ENCODE assay signal across 10 cellular contexts in genomic region chr7:44289341-44290249, GRCh38. TPM values are rescaled to one million over a fixed set of nuclear protein-coding genes. Genes with fewer than 3 reads are reported as not detected.
DNase-seq lines count a peak whose midpoint lies in the region; ATAC-seq and TF ChIP-seq lines count a peak whose summit lies in the region.
"Had no signal": no experiment of that assay in that cellular context is flagged by ENCODE, and none has a peak within 500 bp of the region (broad histone marks: within the 10 kb centered on the region; RNA-seq: fewer than 3 reads in every experiment).

No MANE protein-coding gene starts in this region.

- no peak for TF ChIP-seq EP300 in sigmoid colon (IDR thresholded peaks at IDR 0.05)

- H3K36me3 ChIP-seq in H7 (replicated peaks; ENCODE audit: control insufficient read depth, insufficient read depth, low read length) (no peaks in the 10 kb centered on the region), sigmoid colon (no peaks in the 10 kb centered on the region), MG63 (no peaks in the 10 kb centered on the region)

- no peaks in the 10 kb centered on the region for H3K36me3 Mint-ChIP-seq in activated B cell treated with CpG ODN at 0.5 μM for 24 hours (ENCODE audit: low read depth)

- ATAC-seq in activated B cell treated with CpG ODN at 0.5 μM for 24 hours (ENCODE audit: low read depth) = no peak
- ATAC-seq in left ventricle myocardium superior = peak; percentile 8

- intact Hi-C loops in activated B cell treated with CpG ODN at 0.5 μM for 24 hours (cut with micrococcal nuclease) (no loop called here), left ventricle myocardium superior (cut with micrococcal nuclease) (no loop called here), sigmoid colon (cut with DNase I) (no loop called here)

- 83 to 90% methylated on average over 24 of the region's 24 CpGs for WGBS in sigmoid colon, 2 donors

- H3K4me1 Mint-ChIP-seq in activated B cell treated with CpG ODN at 0.5 μM for 24 hours = peaks cover 8% of the 10 kb centered on the region

- DNase-seq in H7 (peak; percentile 43), activated B cell treated with CpG ODN at 0.5 μM for 24 hours (peak; percentile 6), left ventricle myocardium superior (peak; percentile 49), sigmoid colon (peak; percentile 46), Ammon's horn (ENCODE audit: low spot score) (no peak), NCI-H2029 treated with DMSO at 0.1 percent for 48 hours (lab: John Stamatoyannopoulos, UW) (no peak), MG63 (no peak)
- DNase-seq: NCI-H1092 treated with DMSO at 0.1 percent for 48 hours, NCI-H510A treated with DMSO at 0.1 percent for 48 hours, T-helper 9 cell had no signal

- H3K4me1 ChIP-seq in sigmoid colon = no peaks in the 10 kb centered on the region

- H3K27me3 ChIP-seq in H7 (ENCODE audit: control insufficient read depth, insufficient read depth, low read length) = no peaks in the 10 kb centered on the region; the same call in none of the 2 replicates
- H3K27me3 ChIP-seq in sigmoid colon = peaks cover 0 to 14% (median 0%) of the 10 kb centered on the region in 3 donors
- H3K27me3 ChIP-seq in MG63 = no peaks in the 10 kb centered on the region

- POLR2A ChIA-PET in activated B cell treated with CpG ODN at 0.5 μM for 24 hours (lab: Charles Lee) = no interaction called here

- H3K27me3 Mint-ChIP-seq in activated B cell treated with CpG ODN at 0.5 μM for 24 hours = peaks cover 29% of the 10 kb centered on the region

- TF ChIP-seq CTCF in activated B cell treated with CpG ODN at 0.5 μM for 24 hours (IDR thresholded peaks at IDR 0.05) (no peak), sigmoid colon (IDR thresholded peaks at IDR 0.05) (no peak)

- H3K9me3 ChIP-seq in sigmoid colon (no peaks in the 10 kb centered on the region), MG63 (no peaks in the 10 kb centered on the region)

- no peak overlapping the region for H3K4me3 ChIP-seq in H7 (ENCODE audit: insufficient read depth, low read depth, low read length)
- no peak overlapping the region for H3K4me3 ChIP-seq in sigmoid colon
- H3K4me3 ChIP-seq in MG63 = no peak overlapping the region

- no peak overlapping the region for H3K4me3 Mint-ChIP-seq in activated B cell treated with CpG ODN at 0.5 μM for 24 hours

- H3K27ac ChIP-seq in sigmoid colon = no peak overlapping the region

- H3K9me3 Mint-ChIP-seq in activated B cell treated with CpG ODN at 0.5 μM for 24 hours = no peaks in the 10 kb centered on the region

- TF ChIP-seq POLR2A in sigmoid colon (IDR thresholded peaks at IDR 0.05) = no peak

- no peak overlapping the region for H3K27ac Mint-ChIP-seq in activated B cell treated with CpG ODN at 0.5 μM for 24 hours

- CTCF ChIA-PET in activated B cell treated with CpG ODN at 0.5 μM for 24 hours (lab: Charles Lee) = no interaction called here

RNA-seq across cellular contexts. Expression of gene CAMK2B, which starts 35.8 kb away (rescaled TPM):
- 0.31 TPM in 1 of 2 replicates, not detected in the other for total RNA-seq in H7 (2014; rRNA removed; shearing (Covaris generic))
- 0.17 and 0.58 TPM in 2 replicates for total RNA-seq in activated B cell treated with CpG ODN at 0.5 μM for 24 hours
- 98.4 TPM for total RNA-seq in left ventricle myocardium superior
- total RNA-seq in sigmoid colon = 1 to 10 TPM in 3 of 4 donors, under 1 TPM in 1; 0.83 to 3.2 (median 1.9) TPM
- polyA plus RNA-seq in sigmoid colon = 1 to 10 TPM in 1 of 3 donors, under 1 TPM in 1, not detected in 1; 0.23 to 1.2 TPM
- 0.54 and 2.0 TPM in 2 replicates for total RNA-seq in MG63 (2014; rRNA removed; shearing (Covaris generic); ENCODE audit: low replicate concordance)

Comparison
In these comparisons a context has a peak if more than half of its experiments do, and no peak if none do; other contexts are left out.
1. DNase-seq: peak in H7 (single experiment), activated B cell treated with CpG ODN at 0.5 μM for 24 hours (single experiment), left ventricle myocardium superior (single experiment) and sigmoid colon (single experiment); none in Ammon's horn (single experiment), NCI-H2029 treated with DMSO at 0.1 percent for 48 hours (single experiment) and MG63 (single experiment).
2. RNA of gene CAMK2B, which starts 35.8 kb away (total RNA-seq): 98.4 TPM in left ventricle myocardium superior (single experiment); 0.54 to 2.0 TPM in MG63, 0.83 to 3.2 TPM in sigmoid colon, 0.17 to 0.58 TPM in activated B cell treated with CpG ODN at 0.5 μM for 24 hours and 0.31 TPM in H7; every median in the first group is over 10 times any median in the second.